9 cellular contexts compared by ENCODE assay signal in genomic region chr12:109804820-109805761, GRCh38. TPM values are rescaled to one million over a fixed set of nuclear protein-coding genes. Genes with fewer than 3 reads are reported as not detected.
DNase-seq lines count a peak whose midpoint lies in the region; ATAC-seq, FAIRE-seq and TF ChIP-seq lines count a peak whose summit lies in the region.
"Had no signal": no experiment of that assay in that cellular context is flagged by ENCODE, and none has a peak within 500 bp of the region (broad histone marks: within the 10 kb centered on the region; RNA-seq: fewer than 3 reads in every experiment).

No MANE protein-coding gene starts in this region.

- dilution Hi-C loops in endothelial cell of umbilical vein (cut with MboI; ENCODE audit: extremely low pct_ligation_motif_present, low sequenced_read_pairs), result no loop called here

- no peaks in the 10 kb centered on the region for H3K79me2 ChIP-seq in endothelial cell of umbilical vein (ENCODE audit: control insufficient read depth, insufficient read depth, low read length)

- intact Hi-C loops in endothelial cell of umbilical vein (cut with micrococcal nuclease), result loop anchor here (1.0 kb wide), 2 partner anchors 40 to 75 kb away; partner anchors contain the start of gene GLTP

- no peak overlapping the region for H3K4me3 ChIP-seq in endothelial cell of umbilical vein (replicated peaks in 1 of 3; ENCODE audit: insufficient read depth in 1 of 3, low read depth in 1 of 3, low read length in 3 of 3)
- H3K4me3 ChIP-seq: skin epidermis had no signal

- peak; percentile 100 for TF ChIP-seq CTCF in 22Rv1 (IDR thresholded peaks at IDR 0.05)
- TF ChIP-seq CTCF in GM12873 (IDR thresholded peaks at IDR 0.05; ENCODE audit: insufficient read depth, low read depth, low read length, missing control alignments), result peak; percentile 97
- peak; percentile 90 to 96 for TF ChIP-seq CTCF in endothelial cell of umbilical vein (IDR thresholded peaks at IDR 0.05; ENCODE audit: extremely low read depth in 1 of 2, insufficient read depth in 1 of 2, low read depth in 1 of 2, low read length in 2 of 2)

- FAIRE-seq in endothelial cell of umbilical vein (lab: Jason Lieb, UNC), result peak; percentile 90

- no peak overlapping the region for H3K4me2 ChIP-seq in endothelial cell of umbilical vein (ENCODE audit: insufficient read depth, low read length)

- POLR2A ChIA-PET in endothelial cell of umbilical vein (lab: Charles Lee), result no interaction called here

- H3K36me3 ChIP-seq in endothelial cell of umbilical vein (ENCODE audit: control insufficient read depth in 2 of 2, extremely low read depth in 1 of 2, insufficient read depth in 2 of 2, low read length in 2 of 2), result peaks cover 0 to 2% of the 10 kb centered on the region in 2 experiments

- DNase-seq in NCI-H526 (lab: John Stamatoyannopoulos, UW), result peak; percentile 16 to 70
- peak; percentile 23 to 45 for DNase-seq in activated CD8-positive, alpha-beta memory T cell treated with anti-CD3 and anti-CD28 coated beads for 4 hours (ENCODE audit: low read depth in 2 of 2)
- DNase-seq in endothelial cell of umbilical vein (ENCODE audit: low read depth, low spot score), result peak; percentile 53
- DNase-seq in midbrain (lab: John Stamatoyannopoulos, UW), result peak; percentile 59
- peak; percentile 52 for DNase-seq in stimulated activated CD8-positive, alpha-beta memory T cell treated with anti-CD3 and anti-CD28 coated beads, Interleukin-4, amount 100 ng/mL, for 24 hours (ENCODE audit: low read depth)

- H3K9me3 ChIP-seq in endothelial cell of umbilical vein (replicated peaks; ENCODE audit: control insufficient read depth, insufficient read depth, low read length), result no peaks in the 10 kb centered on the region

- no TSS peak for BruUV-seq in endothelial cell of umbilical vein (replicated peaks; lab: Mats Ljungman, UMichigan)

- no peak overlapping the region for H2AFZ ChIP-seq in endothelial cell of umbilical vein (ENCODE audit: low read depth, low read length)

- no peak for ATAC-seq in GM18519 (IDR thresholded peaks at IDR 0.05; ENCODE audit: low FRiP score, unreplicated experiment)

- no peaks in the 10 kb centered on the region for H4K20me1 ChIP-seq in endothelial cell of umbilical vein (replicated peaks; ENCODE audit: control insufficient read depth, extremely low read depth, insufficient read depth, low read length)

- H3K27ac ChIP-seq in 22Rv1, result no peak overlapping the region
- H3K27ac ChIP-seq in endothelial cell of umbilical vein (ENCODE audit: insufficient read depth, low read depth, low read length), result no peak overlapping the region
- H3K27ac ChIP-seq: skin epidermis had no signal

- no peaks in the 10 kb centered on the region for H3K9me1 ChIP-seq in endothelial cell of umbilical vein (replicated peaks; ENCODE audit: control insufficient read depth, extremely low read depth, insufficient read depth, low read length)

- no peak for TF ChIP-seq POLR2A in endothelial cell of umbilical vein (IDR thresholded peaks at IDR 0.05; ENCODE audit: low read depth, low read length)

- CTCF ChIA-PET in endothelial cell of umbilical vein (lab: Charles Lee), result interaction anchor here (0.6 to 6.1 kb wide), 14 partner anchors 10 to 218 kb away, joined by 3 to 159 read pairs (median 5); partner anchors contain the start of gene TRPV4

- H3K4me1 ChIP-seq in endothelial cell of umbilical vein (ENCODE audit: control insufficient read depth, extremely low read depth, insufficient read depth, low read length), result no peaks in the 10 kb centered on the region

- no peaks in the 10 kb centered on the region for H3K27me3 ChIP-seq in endothelial cell of umbilical vein (ENCODE audit: control insufficient read depth in 2 of 2, insufficient read depth in 2 of 2, low read length in 2 of 2)

- H3K9ac ChIP-seq in endothelial cell of umbilical vein (replicated peaks; ENCODE audit: extremely low read depth, insufficient read depth, low read length), result no peak overlapping the region

TF ChIP-seq in endothelial cell of umbilical vein, 7 proteins besides CTCF, POLR2A, EP300 and RAD21:
- TF ChIP-seq JUN (IDR thresholded peaks at IDR 0.05; ENCODE audit: borderline replicate concordance, insufficient read depth, insufficient read length, low read depth), result no peak
- no peak for TF ChIP-seq POLR2AphosphoS5 (IDR thresholded peaks at IDR 0.05; ENCODE audit: insufficient read depth, low read depth, low read length)

RNA-seq across cellular contexts. Expression of gene TRPV4, which starts 28.1 kb away (rescaled TPM):
- total RNA-seq in endothelial cell of umbilical vein, result 8.8 and 12.3 TPM in 2 replicates
- 22.3 and 24.5 TPM in 2 replicates for polyA plus RNA-seq in endothelial cell of umbilical vein
- 11.3 and 12.3 TPM in 2 replicates for polyA plus RNA-seq in endothelial cell of umbilical vein (2011; cell fraction: cytosol; rRNA removed)
- polyA plus RNA-seq in endothelial cell of umbilical vein (2011; cell fraction: nucleus; rRNA removed), result 19.9 and 23.7 TPM in 2 replicates
- 12.3 and 17.2 TPM in 2 replicates for polyA plus RNA-seq in endothelial cell of umbilical vein (2012)
- 22.6 and 29.3 TPM in 2 replicates for polyA minus RNA-seq in endothelial cell of umbilical vein
- not detected for polyA minus RNA-seq in endothelial cell of umbilical vein (2011; cell fraction: cytosol; rRNA and poly(A)+ RNA removed)
- polyA minus RNA-seq in endothelial cell of umbilical vein (2011; cell fraction: nucleus; rRNA and poly(A)+ RNA removed), result 13.3 and 16.9 TPM in 2 replicates
